Comparison of ENCODE assay signal across 19 cellular contexts in the genomic region with DNA sequence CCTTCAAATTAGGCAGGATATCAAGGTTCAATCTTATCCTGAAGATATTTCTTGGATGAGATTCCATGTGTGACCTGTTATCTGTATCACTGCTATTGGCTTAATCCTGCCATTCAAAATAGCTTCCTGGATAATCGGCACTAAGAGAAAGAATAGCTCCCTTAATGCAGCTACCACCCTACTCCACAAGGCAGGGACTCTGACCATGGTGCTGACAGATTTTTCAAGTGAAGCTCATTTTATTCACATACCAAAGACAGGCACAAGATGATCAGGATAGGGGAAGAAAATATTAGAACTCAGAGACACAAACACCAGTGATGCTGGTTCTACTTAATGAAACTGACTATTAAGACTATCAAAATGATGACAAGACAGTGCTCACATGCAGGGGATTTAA.
DNase-seq lines count a peak whose midpoint lies in the region; ATAC-seq and TF ChIP-seq lines count a peak whose summit lies in the region.
"Had no signal": no experiment of that assay in that cellular context is flagged by ENCODE, and none has a peak within 500 bp of the region (broad histone marks: within the 10 kb centered on the region; RNA-seq: fewer than 3 reads in every experiment).

No MANE protein-coding gene starts in this region.

- H3K9me3 ChIP-seq in endodermal cell (ENCODE audit: control insufficient read depth, low read length), result no peaks in the 10 kb centered on the region
- H3K9me3 ChIP-seq: BE2C, tibial artery had no signal

- H3K27ac Mint-ChIP-seq in endodermal cell, result no peak overlapping the region
- H3K27ac Mint-ChIP-seq: activated naive CD8-positive, alpha-beta T cell treated with anti-CD3 and anti-CD28 coated beads, Interleukin-2, amount 50 U/mL, for 24 hours had no signal

- H3K27me3 Mint-ChIP-seq in endodermal cell (ENCODE audit: insufficient read depth), result no peaks in the 10 kb centered on the region
- H3K27me3 Mint-ChIP-seq: activated naive CD8-positive, alpha-beta T cell treated with anti-CD3 and anti-CD28 coated beads, Interleukin-2, amount 50 U/mL, for 24 hours had no signal

- WGBS in endodermal cell (ENCODE audit: insufficient coverage in 1 of 2, insufficient read length in 1 of 2), 2 experiments, result 63 to 100% methylated on average over 1 of the region's 1 CpG

- H3K4me3 Mint-ChIP-seq in endodermal cell, result no peak overlapping the region
- H3K4me3 Mint-ChIP-seq: activated naive CD8-positive, alpha-beta T cell treated with anti-CD3 and anti-CD28 coated beads, Interleukin-2, amount 50 U/mL, for 24 hours had no signal

- H3K36me3 ChIP-seq in endodermal cell (ENCODE audit: control insufficient read depth, insufficient read depth, low read length), result peaks cover 14% of the 10 kb centered on the region
- H3K36me3 ChIP-seq: BE2C had no signal

- no peak for TF ChIP-seq CTCF in endodermal cell (conservative IDR thresholded peaks at IDR 0.05)

- peak; percentile 4 for DNase-seq in GM04504 (ENCODE audit: low read depth)
- peak; percentile 15 for DNase-seq in RKO (ENCODE audit: low spot score)
- DNase-seq in endodermal cell, result peak; percentile 61
- DNase-seq in left kidney (ENCODE audit: low read depth, low spot score), result peak; percentile 49
- no peak for DNase-seq in SIG-M5 treated with dmso at 0.1 percent for 504 hours (lab: John Stamatoyannopoulos, UW; ENCODE audit: unreplicated experiment)
- no peak for DNase-seq in NCI-H1436 treated with DMSO at 0.1 percent for 48 hours (lab: John Stamatoyannopoulos, UW)
- DNase-seq: activated CD4-positive, alpha-beta T cell treated with anti-CD3 and anti-CD28 coated beads, Interleukin-2, amount 50 U/mL, for 4 hours; activated naive CD8-positive, alpha-beta T cell treated with anti-CD3 and anti-CD28 coated beads, Interleukin-2, amount 50 U/mL, for 24 hours; activated T-cell treated with anti-CD3 and anti-CD28 coated beads, Interleukin-2, amount 50 U/mL, for 48 hours; BE2C; left colon; NCI-H1048; NCI-H526 treated with DMSO at 0.1 percent for 48 hours; PC-3; tibial artery had no signal

- H3K9me3 Mint-ChIP-seq in endodermal cell, result no peaks in the 10 kb centered on the region
- H3K9me3 Mint-ChIP-seq: activated naive CD8-positive, alpha-beta T cell treated with anti-CD3 and anti-CD28 coated beads, Interleukin-2, amount 50 U/mL, for 24 hours had no signal

- H3K36me3 Mint-ChIP-seq in endodermal cell (ENCODE audit: low read depth), result peaks cover 21% of the 10 kb centered on the region

- no peaks in the 10 kb centered on the region for H3K27me3 ChIP-seq in endodermal cell (ENCODE audit: control insufficient read depth, insufficient read depth, low read length, poor library complexity, severe bottlenecking)
- H3K27me3 ChIP-seq: BE2C, hepatocyte, tibial artery had no signal

- ATAC-seq in GM21526 (IDR thresholded peaks at IDR 0.05; ENCODE audit: low FRiP score, unreplicated experiment) (no peak), GM19397 (IDR thresholded peaks at IDR 0.05; ENCODE audit: unreplicated experiment) (no peak)
- ATAC-seq: activated naive CD8-positive, alpha-beta T cell treated with anti-CD3 and anti-CD28 coated beads, Interleukin-2, amount 50 U/mL, for 24 hours; esophagus mucosa; left colon; PC-3 had no signal

- H3K27ac ChIP-seq in endodermal cell (ENCODE audit: low read depth, low read length), result no peak overlapping the region
- H3K27ac ChIP-seq: hepatocyte, tibial artery had no signal

- no peak overlapping the region for H3K9ac ChIP-seq in endodermal cell (ENCODE audit: extremely low read depth, low read length, poor library complexity, severe bottlenecking)

- no peak overlapping the region for H3K4me3 ChIP-seq in endodermal cell (ENCODE audit: low read length)
- H3K4me3 ChIP-seq: hepatocyte, tibial artery had no signal

- no peaks in the 10 kb centered on the region for H3K4me1 Mint-ChIP-seq in endodermal cell
- H3K4me1 Mint-ChIP-seq: activated naive CD8-positive, alpha-beta T cell treated with anti-CD3 and anti-CD28 coated beads, Interleukin-2, amount 50 U/mL, for 24 hours had no signal

- H3K4me1 ChIP-seq in endodermal cell (ENCODE audit: control insufficient read depth, insufficient read depth, low read length), result no peaks in the 10 kb centered on the region
- H3K4me1 ChIP-seq: BE2C, tibial artery had no signal

Comparison
In these comparisons a context has a peak if more than half of its experiments do, and no peak if none do; other contexts are left out.
1. DNase-seq: peak in GM04504 (single experiment), RKO (single experiment), endodermal cell (single experiment) and left kidney (single experiment); none in SIG-M5 treated with dmso at 0.1 percent for 504 hours (single experiment) and NCI-H1436 treated with DMSO at 0.1 percent for 48 hours (single experiment).